23 cellular contexts compared by ENCODE assay signal in genomic region chr5:55066278-55066677, GRCh38. TPM values are rescaled to one million over a fixed set of nuclear protein-coding genes. Genes with fewer than 3 reads are reported as not detected.
DNase-seq lines count a peak whose midpoint lies in the region; ATAC-seq and TF ChIP-seq lines count a peak whose summit lies in the region.
"Had no signal": no experiment of that assay in that cellular context is flagged by ENCODE, and none has a peak within 500 bp of the region (broad histone marks: within the 10 kb centered on the region; RNA-seq: fewer than 3 reads in every experiment).

No MANE protein-coding gene starts in this region.

- CTCF ChIA-PET in activated naive CD4-positive, alpha-beta T cell treated with anti-CD3 and anti-CD28 coated beads, Interleukin-2, amount 10 ng/mL, durations not matched to agents 7 days and 5 days (lab: Charles Lee), result no interaction called here

- H3K9ac ChIP-seq in mesendoderm (ENCODE audit: low read length), result no peak overlapping the region

- H2BK15ac ChIP-seq in mesendoderm (replicated peaks; ENCODE audit: low read depth), result no peak overlapping the region

- no peak overlapping the region for H3K27ac Mint-ChIP-seq in T-helper 1 cell treated with Interleukin-12 subunit alpha and Interleukin-12 subunit beta and Interleukin-4 antibody, amounts not matched to agents 30 μg/mL and 1 μg/mL, for 36 hours
- H3K27ac Mint-ChIP-seq in activated naive CD4-positive, alpha-beta T cell treated with anti-CD3 and anti-CD28 coated beads, Interleukin-2, amount 50 U/mL, for 72 hours, result peak overlapping the region in 1 of 2 donors; percentile 54
- H3K27ac Mint-ChIP-seq in activated naive CD4-positive, alpha-beta T cell treated with anti-CD3 and anti-CD28 coated beads, Interleukin-2, amount 10 ng/mL, durations not matched to agents 7 days and 5 days, result no peak overlapping the region
- H3K27ac Mint-ChIP-seq in activated T-helper 1 cell treated with anti-CD3 and anti-CD28 coated beads, Interleukin-12 subunit alpha, Interleukin-12 subunit beta, Interleukin-2, Interleukin-4 antibody, amounts not matched to agents 30 ng/mL and 10 ng/mL and 1 ng/mL, durations not matched to agents 14 hours and 24 hours and 36 hours, result peak overlapping the region; percentile 47
- no peak overlapping the region for H3K27ac Mint-ChIP-seq in endothelial cell (ENCODE audit: unreplicated experiment)
- H3K27ac Mint-ChIP-seq: CD4-positive, alpha-beta T cell; HFFc6 had no signal

- WGBS in mesendoderm (ENCODE audit: extremely low coverage, insufficient coverage, low lambda C conversion rate), result no CpG with 5 or more reads among the region's 3 CpGs

- no peaks in the 10 kb centered on the region for H3K79me1 ChIP-seq in mesendoderm (ENCODE audit: low read length)

- no peak overlapping the region for H4K5ac ChIP-seq in mesendoderm (ENCODE audit: low read length)

- H3K36me3 Mint-ChIP-seq in T-helper 1 cell treated with Interleukin-12 subunit alpha and Interleukin-12 subunit beta and Interleukin-4 antibody, amounts not matched to agents 30 μg/mL and 1 μg/mL, for 36 hours (ENCODE audit: low read depth), result peaks cover 41% of the 10 kb centered on the region
- H3K36me3 Mint-ChIP-seq in activated naive CD4-positive, alpha-beta T cell treated with anti-CD3 and anti-CD28 coated beads, Interleukin-2, amount 50 U/mL, for 72 hours, result peaks cover 0 to 10% of the 10 kb centered on the region in 2 donors
- peaks cover 52% of the 10 kb centered on the region for H3K36me3 Mint-ChIP-seq in activated naive CD4-positive, alpha-beta T cell treated with anti-CD3 and anti-CD28 coated beads, Interleukin-2, amount 10 ng/mL, durations not matched to agents 7 days and 5 days
- peaks cover 29% of the 10 kb centered on the region for H3K36me3 Mint-ChIP-seq in activated T-helper 1 cell treated with anti-CD3 and anti-CD28 coated beads, Interleukin-12 subunit alpha, Interleukin-12 subunit beta, Interleukin-2, Interleukin-4 antibody, amounts not matched to agents 30 ng/mL and 10 ng/mL and 1 ng/mL, durations not matched to agents 14 hours and 24 hours and 36 hours (ENCODE audit: low read depth)
- H3K36me3 Mint-ChIP-seq in endothelial cell (ENCODE audit: low read depth, unreplicated experiment), result no peaks in the 10 kb centered on the region

- H3K9me3 Mint-ChIP-seq in T-helper 1 cell treated with Interleukin-12 subunit alpha and Interleukin-12 subunit beta and Interleukin-4 antibody, amounts not matched to agents 30 μg/mL and 1 μg/mL, for 36 hours, result peaks cover 26% of the 10 kb centered on the region
- peaks cover 12 to 13% of the 10 kb centered on the region in 2 donors for H3K9me3 Mint-ChIP-seq in activated naive CD4-positive, alpha-beta T cell treated with anti-CD3 and anti-CD28 coated beads, Interleukin-2, amount 50 U/mL, for 72 hours
- peaks cover 24% of the 10 kb centered on the region for H3K9me3 Mint-ChIP-seq in activated naive CD4-positive, alpha-beta T cell treated with anti-CD3 and anti-CD28 coated beads, Interleukin-2, amount 10 ng/mL, durations not matched to agents 7 days and 5 days
- H3K9me3 Mint-ChIP-seq in activated T-helper 1 cell treated with anti-CD3 and anti-CD28 coated beads, Interleukin-12 subunit alpha, Interleukin-12 subunit beta, Interleukin-2, Interleukin-4 antibody, amounts not matched to agents 30 ng/mL and 10 ng/mL and 1 ng/mL, durations not matched to agents 14 hours and 24 hours and 36 hours, result peaks cover 15% of the 10 kb centered on the region
- H3K9me3 Mint-ChIP-seq in endothelial cell (ENCODE audit: unreplicated experiment), result no peaks in the 10 kb centered on the region
- H3K9me3 Mint-ChIP-seq: CD4-positive, alpha-beta T cell; HFFc6 had no signal

- no peak overlapping the region for H3K23ac ChIP-seq in mesendoderm (ENCODE audit: low read length)

- H3K27me3 Mint-ChIP-seq in T-helper 1 cell treated with Interleukin-12 subunit alpha and Interleukin-12 subunit beta and Interleukin-4 antibody, amounts not matched to agents 30 μg/mL and 1 μg/mL, for 36 hours (ENCODE audit: low read depth), result no peaks in the 10 kb centered on the region
- peaks cover 8% of the 10 kb centered on the region for H3K27me3 Mint-ChIP-seq in activated naive CD4-positive, alpha-beta T cell treated with anti-CD3 and anti-CD28 coated beads, Interleukin-2, amount 10 ng/mL, durations not matched to agents 7 days and 5 days
- H3K27me3 Mint-ChIP-seq in activated T-helper 1 cell treated with anti-CD3 and anti-CD28 coated beads, Interleukin-12 subunit alpha, Interleukin-12 subunit beta, Interleukin-2, Interleukin-4 antibody, amounts not matched to agents 30 ng/mL and 10 ng/mL and 1 ng/mL, durations not matched to agents 14 hours and 24 hours and 36 hours (ENCODE audit: insufficient read depth), result peaks cover 1% of the 10 kb centered on the region
- H3K27me3 Mint-ChIP-seq in endothelial cell (ENCODE audit: unreplicated experiment), result peaks cover 2% of the 10 kb centered on the region
- H3K27me3 Mint-ChIP-seq: CD4-positive, alpha-beta T cell had no signal

- H2AK5ac ChIP-seq in mesendoderm (ENCODE audit: low read length), result peak overlapping the region; percentile 80

- no peak overlapping the region for H3K4me2 ChIP-seq in mesendoderm (ENCODE audit: low read length)

- no peaks in the 10 kb centered on the region for H3K4me1 ChIP-seq in mesendoderm (ENCODE audit: control insufficient read depth, low read depth, low read length)

- H3K4me3 ChIP-seq in mesendoderm (ENCODE audit: low read length), result no peak overlapping the region
- H3K4me3 ChIP-seq: GM12878 had no signal

- no peak for DNase-seq in T-helper 1 cell
- DNase-seq in activated naive CD4-positive, alpha-beta T cell treated with anti-CD3 and anti-CD28 coated beads, Interleukin-2, amount 50 U/mL, for 72 hours (ENCODE audit: low spot score in 2 of 2), result no peak
- no peak for DNase-seq in activated naive CD4-positive, alpha-beta T cell treated with anti-CD3 and anti-CD28 coated beads, Interleukin-2, amount 10 ng/mL, durations not matched to agents 7 days and 5 days
- no peak for DNase-seq in activated T-helper 1 cell treated with anti-CD3 and anti-CD28 coated beads, Interleukin-12 subunit alpha, Interleukin-12 subunit beta, Interleukin-2, Interleukin-4 antibody, amounts not matched to agents 30 ng/mL and 10 ng/mL and 1 ng/mL, durations not matched to agents 14 hours and 24 hours and 36 hours (ENCODE audit: low spot score)
- DNase-seq in mesendoderm, result no peak
- no peak for DNase-seq in endothelial cell (ENCODE audit: low spot score)
- no peak for DNase-seq in AG20443 (ENCODE audit: low spot score)
- DNase-seq: AML-193; C1 segment of cervical spinal cord; Calu3; CD4-positive, alpha-beta T cell; DMS 273 treated with DMSO at 0.1 percent for 48 hours; DMS79; HCEC 1CT; HFFc6 had no signal

- intact Hi-C loops in activated T-helper 1 cell treated with anti-CD3 and anti-CD28 coated beads, Interleukin-12 subunit alpha, Interleukin-12 subunit beta, Interleukin-2, Interleukin-4 antibody, amounts not matched to agents 30 ng/mL and 10 ng/mL and 1 ng/mL, durations not matched to agents 14 hours and 24 hours and 36 hours (cut with micrococcal nuclease), result loop anchor here (10.0 kb wide), 2 partner anchors 421 to 541 kb away; no protein-coding TSS in a partner anchor

- no peak for TF ChIP-seq CTCF in endothelial cell (IDR thresholded peaks at IDR 0.05; ENCODE audit: unreplicated experiment)

- peak overlapping the region; percentile 11 for H3K27ac ChIP-seq in mesendoderm (ENCODE audit: low read depth, low read length)
- H3K27ac ChIP-seq: 22Rv1 had no signal

- H3K36me3 ChIP-seq in mesendoderm (ENCODE audit: control insufficient read depth, insufficient read depth, low read length), result no peaks in the 10 kb centered on the region

- H2BK5ac ChIP-seq in mesendoderm (ENCODE audit: low read length), result no peak overlapping the region

- no peak overlapping the region for H2BK120ac ChIP-seq in mesendoderm (ENCODE audit: low read depth, low read length)

- no peaks in the 10 kb centered on the region for H3K27me3 ChIP-seq in mesendoderm (ENCODE audit: insufficient read depth, low read length, poor library complexity)

- no peak overlapping the region for H3K18ac ChIP-seq in mesendoderm (ENCODE audit: low read length)

- H3K79me2 ChIP-seq in mesendoderm (ENCODE audit: control insufficient read depth, insufficient read depth, low read length), result no peaks in the 10 kb centered on the region

- H3K4me3 Mint-ChIP-seq in T-helper 1 cell treated with Interleukin-12 subunit alpha and Interleukin-12 subunit beta and Interleukin-4 antibody, amounts not matched to agents 30 μg/mL and 1 μg/mL, for 36 hours, result peak overlapping the region; percentile 37
- no peak overlapping the region for H3K4me3 Mint-ChIP-seq in activated naive CD4-positive, alpha-beta T cell treated with anti-CD3 and anti-CD28 coated beads, Interleukin-2, amount 10 ng/mL, durations not matched to agents 7 days and 5 days
- H3K4me3 Mint-ChIP-seq in activated T-helper 1 cell treated with anti-CD3 and anti-CD28 coated beads, Interleukin-12 subunit alpha, Interleukin-12 subunit beta, Interleukin-2, Interleukin-4 antibody, amounts not matched to agents 30 ng/mL and 10 ng/mL and 1 ng/mL, durations not matched to agents 14 hours and 24 hours and 36 hours, result peak overlapping the region; percentile 24
- no peak overlapping the region for H3K4me3 Mint-ChIP-seq in endothelial cell (ENCODE audit: unreplicated experiment)
- H3K4me3 Mint-ChIP-seq: CD4-positive, alpha-beta T cell; HFFc6 had no signal

- peak; percentile 56 to 71 for ATAC-seq in activated naive CD4-positive, alpha-beta T cell treated with anti-CD3 and anti-CD28 coated beads, Interleukin-2, amount 50 U/mL, for 72 hours
- ATAC-seq: GM12878, HepG2 had no signal

- H4K8ac ChIP-seq in mesendoderm (ENCODE audit: low read depth, low read length), result no peak overlapping the region

- no peak overlapping the region for H3K56ac ChIP-seq in mesendoderm (ENCODE audit: low read length)

- no peak overlapping the region for H3K4ac ChIP-seq in mesendoderm (ENCODE audit: low read depth, low read length)

- H3K4me1 Mint-ChIP-seq in T-helper 1 cell treated with Interleukin-12 subunit alpha and Interleukin-12 subunit beta and Interleukin-4 antibody, amounts not matched to agents 30 μg/mL and 1 μg/mL, for 36 hours (ENCODE audit: low read depth), result peaks cover 70% of the 10 kb centered on the region
- H3K4me1 Mint-ChIP-seq in activated naive CD4-positive, alpha-beta T cell treated with anti-CD3 and anti-CD28 coated beads, Interleukin-2, amount 10 ng/mL, durations not matched to agents 7 days and 5 days, result peaks cover 80% of the 10 kb centered on the region
- H3K4me1 Mint-ChIP-seq in activated T-helper 1 cell treated with anti-CD3 and anti-CD28 coated beads, Interleukin-12 subunit alpha, Interleukin-12 subunit beta, Interleukin-2, Interleukin-4 antibody, amounts not matched to agents 30 ng/mL and 10 ng/mL and 1 ng/mL, durations not matched to agents 14 hours and 24 hours and 36 hours (ENCODE audit: low read depth), result peaks cover 81% of the 10 kb centered on the region
- peaks cover 13% of the 10 kb centered on the region for H3K4me1 Mint-ChIP-seq in endothelial cell (ENCODE audit: unreplicated experiment)

RNA-seq across cellular contexts. Expression of gene GZMA, which starts 36.2 kb away (rescaled TPM):
- total RNA-seq in activated naive CD4-positive, alpha-beta T cell treated with anti-CD3 and anti-CD28 coated beads, Interleukin-2, amount 50 U/mL, for 72 hours, result 1 to 10 TPM; 1.7 to 3.3 TPM
- total RNA-seq in activated T-helper 1 cell treated with anti-CD3 and anti-CD28 coated beads, Interleukin-12 subunit alpha, Interleukin-12 subunit beta, Interleukin-2, Interleukin-4 antibody, amounts not matched to agents 30 ng/mL and 10 ng/mL and 1 ng/mL, durations not matched to agents 14 hours and 24 hours and 36 hours, result 88.1 and 93.7 TPM in 2 replicates
- polyA plus RNA-seq in mesendoderm (2013, experiment 1 of 2), result 0.10 TPM
- polyA plus RNA-seq in mesendoderm (2013, experiment 2 of 2), result 0.07 TPM
- total RNA-seq in endothelial cell (ENCODE audit: unreplicated experiment), result 0.62 TPM
- total RNA-seq: A673, Calu3, G401, GM12878, H4, HepG2, HFFc6 had no signal
- polyA plus RNA-seq: HepG2 had no signal

RNA-seq across cellular contexts. Expression of gene GZMK, which starts 42.2 kb away (rescaled TPM):
- total RNA-seq in activated naive CD4-positive, alpha-beta T cell treated with anti-CD3 and anti-CD28 coated beads, Interleukin-2, amount 50 U/mL, for 72 hours, result under 1 TPM in 1 of 2 donors, not detected in 1; 0.98 TPM
- total RNA-seq in activated T-helper 1 cell treated with anti-CD3 and anti-CD28 coated beads, Interleukin-12 subunit alpha, Interleukin-12 subunit beta, Interleukin-2, Interleukin-4 antibody, amounts not matched to agents 30 ng/mL and 10 ng/mL and 1 ng/mL, durations not matched to agents 14 hours and 24 hours and 36 hours, result 6.2 and 7.0 TPM in 2 replicates
- not detected for polyA plus RNA-seq in mesendoderm (2013, experiment 1 of 2)
- not detected for polyA plus RNA-seq in mesendoderm (2013, experiment 2 of 2)
- not detected for total RNA-seq in endothelial cell (ENCODE audit: unreplicated experiment)
- total RNA-seq: A673, Calu3, G401, GM12878, H4, HepG2, HFFc6, HT1080 had no signal
- polyA plus RNA-seq: HepG2 had no signal

Comparison
In these comparisons a context has a peak if more than half of its experiments do, and no peak if none do; other contexts are left out.
1. H3K4me3 Mint-ChIP-seq: peak in T-helper 1 cell treated with Interleukin-12 subunit alpha and Interleukin-12 subunit beta and Interleukin-4 antibody, amounts not matched to agents 30 μg/mL and 1 μg/mL, for 36 hours (single experiment) and activated T-helper 1 cell treated with anti-CD3 and anti-CD28 coated beads, Interleukin-12 subunit alpha, Interleukin-12 subunit beta, Interleukin-2, Interleukin-4 antibody, amounts not matched to agents 30 ng/mL and 10 ng/mL and 1 ng/mL, durations not matched to agents 14 hours and 24 hours and 36 hours (single experiment); none in activated naive CD4-positive, alpha-beta T cell treated with anti-CD3 and anti-CD28 coated beads, Interleukin-2, amount 10 ng/mL, durations not matched to agents 7 days and 5 days (single experiment) and endothelial cell (single experiment).
2. RNA of gene GZMA, which starts 36.2 kb away (total RNA-seq): 88.1 to 93.7 TPM in activated T-helper 1 cell treated with anti-CD3 and anti-CD28 coated beads, Interleukin-12 subunit alpha, Interleukin-12 subunit beta, Interleukin-2, Interleukin-4 antibody, amounts not matched to agents 30 ng/mL and 10 ng/mL and 1 ng/mL, durations not matched to agents 14 hours and 24 hours and 36 hours; 1.7 to 3.3 TPM in activated naive CD4-positive, alpha-beta T cell treated with anti-CD3 and anti-CD28 coated beads, Interleukin-2, amount 50 U/mL, for 72 hours and 0.62 TPM in endothelial cell (single experiment); every median in the first group is over 10 times any median in the second.